8 cellular contexts compared by ENCODE assay signal in genomic region chr16:56193951-56194726, GRCh38. TPM values are rescaled to one million over a fixed set of nuclear protein-coding genes. Genes with fewer than 3 reads are reported as not detected.
DNase-seq lines count a peak whose midpoint lies in the region; TF ChIP-seq lines count a peak whose summit lies in the region.

No MANE protein-coding gene starts in this region.

- intact Hi-C loops in Calu3 (cut with micrococcal nuclease; ENCODE audit: unreplicated experiment): no loop called here

- no peak overlapping the region for H3K27ac Mint-ChIP-seq in Calu3 (ENCODE audit: unreplicated experiment)

- peaks cover 15% of the 10 kb centered on the region for H3K36me3 Mint-ChIP-seq in Calu3 (ENCODE audit: insufficient read depth, unreplicated experiment)

- no peaks in the 10 kb centered on the region for H3K4me1 Mint-ChIP-seq in Calu3 (ENCODE audit: low read depth, unreplicated experiment)

- BruUV-seq in Calu3 (replicated peaks; lab: Mats Ljungman, UMichigan): no TSS peak

- DNase-seq in DMS114 treated with DMSO at 0.1 percent for 48 hours (lab: John Stamatoyannopoulos, UW; ENCODE audit: unreplicated experiment): peak; percentile 85
- DNase-seq in NCI-H146 treated with DMSO at 0.1 percent for 48 hours (lab: John Stamatoyannopoulos, UW; ENCODE audit: unreplicated experiment): peak; percentile 75
- peak; percentile 39 to 60 for DNase-seq in activated CD4-positive, alpha-beta T cell treated with anti-CD3 and anti-CD28 coated beads, Interleukin-2, amount 50 U/mL, for 24 hours (ENCODE audit: low read depth in 1 of 2, low spot score in 1 of 2)
- DNase-seq in islet precursor cell: peak; percentile 95
- DNase-seq in smooth muscle cell of the brain vasculature (ENCODE audit: low read depth, low spot score): peak; percentile 6
- no peak for DNase-seq in Calu3
- no peak for DNase-seq in NAMALWA (ENCODE audit: low spot score)

- no peak overlapping the region for H3K4me3 Mint-ChIP-seq in Calu3 (ENCODE audit: low read depth, unreplicated experiment)

- no peaks in the 10 kb centered on the region for H3K9me3 Mint-ChIP-seq in Calu3 (ENCODE audit: low read depth, unreplicated experiment)

- peak overlapping the region; percentile 97 for H3K27ac ChIP-seq in cingulate gyrus (ENCODE audit: low read depth, low read length)

- CTCF ChIA-PET in Calu3 (lab: Charles Lee): no interaction called here

- no peak for TF ChIP-seq CTCF in Calu3 (IDR thresholded peaks at IDR 0.05; ENCODE audit: unreplicated experiment)

- peaks cover 87% of the 10 kb centered on the region for H3K27me3 Mint-ChIP-seq in Calu3 (ENCODE audit: unreplicated experiment)

RNA-seq across cellular contexts. Expression of gene GNAO1, which starts 2.9 kb away (rescaled TPM):
- total RNA-seq in Calu3 (2022): 0.17 TPM in 1 of 2 replicates, not detected in the other

Comparison
In these comparisons a context has a peak if more than half of its experiments do, and no peak if none do; other contexts are left out.
1. DNase-seq: peak in DMS114 treated with DMSO at 0.1 percent for 48 hours (single experiment), NCI-H146 treated with DMSO at 0.1 percent for 48 hours (single experiment), activated CD4-positive, alpha-beta T cell treated with anti-CD3 and anti-CD28 coated beads, Interleukin-2, amount 50 U/mL, for 24 hours (2 of 2), islet precursor cell (single experiment) and smooth muscle cell of the brain vasculature (single experiment); none in Calu3 (single experiment) and NAMALWA (single experiment).